1 cellular context compared by ENCODE assay signal in genomic region chr7:151472644-151473380, GRCh38.
TF ChIP-seq lines count a peak whose summit lies in the region.

No MANE protein-coding gene starts in this region.

TF ChIP-seq in SK-N-SH treated with all-trans-retinoic acid at 6 μM for 48 hours, 23 proteins besides CTCF, POLR2A, EP300 and RAD21 (continued from another document):
- TF ChIP-seq ZFP3 (CRISPR knock-in tag; IDR thresholded peaks at IDR 0.05), result no peak
- TF ChIP-seq TCF4 (CRISPR knock-in tag; IDR thresholded peaks at IDR 0.05; ENCODE audit: borderline replicate concordance), result no peak
- TF ChIP-seq PPARA (CRISPR knock-in tag; IDR thresholded peaks at IDR 0.05; ENCODE audit: borderline replicate concordance), result no peak
